Comparison of ENCODE assay signal across 24 cellular contexts in the genomic region with DNA sequence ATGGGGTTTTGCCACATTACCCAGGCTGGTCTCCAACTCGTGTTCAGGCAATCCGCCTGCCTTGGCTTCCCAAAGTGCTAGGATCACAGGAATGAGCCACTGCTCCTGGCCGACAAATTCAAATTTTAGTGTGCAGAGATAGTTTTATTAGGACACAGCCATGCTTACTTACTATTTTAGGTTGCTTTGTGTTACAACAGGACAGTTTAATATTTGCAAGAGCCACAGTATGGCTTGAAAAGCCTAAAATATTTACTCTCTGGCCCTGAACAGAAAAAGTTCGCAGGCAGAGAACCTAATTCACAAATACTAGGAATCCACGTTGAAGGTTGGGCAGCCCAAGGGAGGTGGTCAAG. TPM values are rescaled to one million over a fixed set of nuclear protein-coding genes. Genes with fewer than 3 reads are reported as not detected.
"Had no signal": no experiment of that assay in that cellular context is flagged by ENCODE, and none has a peak within 500 bp of the region (broad histone marks: within the 10 kb centered on the region; RNA-seq: fewer than 3 reads in every experiment).

No MANE protein-coding gene starts in this region.

- ATAC-seq: effector memory CD8-positive, alpha-beta T cell; left lobe of liver; naive thymus-derived CD4-positive, alpha-beta T cell; psoas muscle; stimulated activated memory B cell treated with anti-CD40 and anti-IgM and Interleukin-4, amounts not matched to agents 10 μg/mL and 1 μg/mL and 100 μg/mL, for 72 hours; stimulated activated naive CD8-positive, alpha-beta T cell treated with anti-CD3 and anti-CD28 coated beads, Interleukin-15, Interleukin-2, amounts not matched to agents 100 U/mL and 50 U/mL, for 24 hours had no signal

- H3K9me3 Mint-ChIP-seq: effector memory CD8-positive, alpha-beta T cell; immature natural killer cell; memory B cell; nephron; neural progenitor cell; stimulated activated memory B cell treated with anti-CD40 and anti-IgM and Interleukin-4, amounts not matched to agents 10 μg/mL and 1 μg/mL and 100 μg/mL, for 72 hours had no signal

- H3K36me3 ChIP-seq: esophagus squamous epithelium, neural progenitor cell, spleen, thoracic aorta, tibial nerve had no signal

- H3K4me3 ChIP-seq: coronary artery, esophagus squamous epithelium, lung, neural progenitor cell, psoas muscle, skin epidermis, spleen, thoracic aorta, tibial nerve had no signal

- H3K27ac ChIP-seq: coronary artery, esophagus squamous epithelium, neural progenitor cell, psoas muscle, skin epidermis, spleen, thoracic aorta, tibial nerve had no signal

- H3K9me3 ChIP-seq: esophagus squamous epithelium, psoas muscle, spleen, thoracic aorta, tibial nerve had no signal

- H3K27ac Mint-ChIP-seq: effector memory CD8-positive, alpha-beta T cell; memory B cell; naive thymus-derived CD4-positive, alpha-beta T cell; nephron; neural progenitor cell; stimulated activated memory B cell treated with anti-CD40 and anti-IgM and Interleukin-4, amounts not matched to agents 10 μg/mL and 1 μg/mL and 100 μg/mL, for 72 hours had no signal

- H3K4me1 Mint-ChIP-seq: immature natural killer cell had no signal

- DNase-seq: effector memory CD8-positive, alpha-beta T cell; erythroblast; esophagus squamous epithelium; foreskin melanocyte; hypothalamus; immature natural killer cell; midbrain; naive thymus-derived CD4-positive, alpha-beta T cell; nucleus accumbens; psoas muscle; right cardiac atrium; spleen; stimulated activated CD4-positive, alpha-beta T cell treated with anti-CD3 and anti-CD28 coated beads, Interleukin-4, amount 100 ng/mL, for 4 hours; stimulated activated naive CD8-positive, alpha-beta T cell treated with anti-CD3 and anti-CD28 coated beads, Interleukin-15, Interleukin-2, amounts not matched to agents 100 U/mL and 50 U/mL, for 24 hours had no signal

- H2AFZ ChIP-seq: neural progenitor cell had no signal

- H3K4me3 Mint-ChIP-seq: effector memory CD8-positive, alpha-beta T cell; immature natural killer cell; memory B cell; nephron; neural progenitor cell; stimulated activated memory B cell treated with anti-CD40 and anti-IgM and Interleukin-4, amounts not matched to agents 10 μg/mL and 1 μg/mL and 100 μg/mL, for 72 hours had no signal

- H3K36me3 Mint-ChIP-seq: neural progenitor cell; stimulated activated memory B cell treated with anti-CD40 and anti-IgM and Interleukin-4, amounts not matched to agents 10 μg/mL and 1 μg/mL and 100 μg/mL, for 72 hours had no signal

- H3K9ac ChIP-seq: neural progenitor cell had no signal

- H3K4me2 ChIP-seq: neural progenitor cell had no signal

RNA-seq across cellular contexts. Expression of gene ETV4, which starts 12.6 kb away (rescaled TPM):
- polyA plus RNA-seq: immature natural killer cell; naive thymus-derived CD4-positive, alpha-beta T cell had no signal
